Comparison of ENCODE assay signal across 1 cellular context in the genomic region with DNA sequence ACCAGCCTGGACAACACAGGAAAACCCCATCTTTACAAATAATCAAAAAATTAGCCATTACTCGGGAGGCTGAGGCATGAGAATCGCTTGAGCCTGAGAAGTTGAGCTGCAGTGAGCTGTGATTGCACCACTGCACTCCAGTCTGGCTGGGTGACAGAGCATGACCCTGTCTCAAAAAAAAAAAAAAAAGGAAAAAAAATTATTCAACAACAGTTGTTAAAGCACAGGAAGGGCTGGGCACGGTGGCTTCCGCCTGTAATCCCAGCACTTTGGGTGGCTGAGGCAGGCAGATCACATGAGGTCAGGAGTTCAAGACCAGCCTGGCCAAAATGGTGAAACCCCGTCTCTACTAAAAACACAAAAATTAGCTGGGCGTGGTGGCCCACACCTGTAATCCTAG.
A peak's percentile ranks its signal among the peaks of the same experiment; 100 is the strongest.
TF ChIP-seq lines count a peak whose summit lies in the region.

No MANE protein-coding gene starts in this region.

TF ChIP-seq in HepG2, 621 proteins besides CTCF, POLR2A, EP300 and RAD21:
- TF ChIP-seq CEBPG (CRISPR knock-in tag; IDR thresholded peaks at IDR 0.05) (peak; percentile 6; the same call in 1 of the 2 replicates), RARA (CRISPR knock-in tag; IDR thresholded peaks at IDR 0.05) (peak; percentile 41; the same call in 1 of the 2 replicates), PHF21A (CRISPR knock-in tag; IDR thresholded peaks at IDR 0.05) (0 out of 2 replicates have a peak, but pooled peaks have one; percentile 25)
- TF ChIP-seq, protein P1, sequence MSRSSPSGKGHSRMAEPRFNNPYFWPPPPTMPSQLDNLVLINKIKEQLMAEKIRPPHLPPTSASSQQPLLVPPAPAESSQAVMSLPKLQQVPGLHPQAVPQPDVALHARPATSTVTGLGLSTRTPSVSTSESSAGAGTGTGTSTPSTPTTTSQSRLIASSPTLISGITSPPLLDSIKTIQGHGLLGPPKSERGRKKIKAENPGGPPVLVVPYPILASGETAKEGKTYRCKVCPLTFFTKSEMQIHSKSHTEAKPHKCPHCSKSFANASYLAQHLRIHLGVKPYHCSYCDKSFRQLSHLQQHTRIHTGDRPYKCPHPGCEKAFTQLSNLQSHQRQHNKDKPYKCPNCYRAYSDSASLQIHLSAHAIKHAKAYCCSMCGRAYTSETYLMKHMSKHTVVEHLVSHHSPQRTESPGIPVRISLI (CRISPR knock-in tag; IDR thresholded peaks at IDR 0.05; ENCODE audit: borderline replicate concordance), result peak; percentile 86
